ENCODE assay signal across 1 cellular context in the genomic region with DNA sequence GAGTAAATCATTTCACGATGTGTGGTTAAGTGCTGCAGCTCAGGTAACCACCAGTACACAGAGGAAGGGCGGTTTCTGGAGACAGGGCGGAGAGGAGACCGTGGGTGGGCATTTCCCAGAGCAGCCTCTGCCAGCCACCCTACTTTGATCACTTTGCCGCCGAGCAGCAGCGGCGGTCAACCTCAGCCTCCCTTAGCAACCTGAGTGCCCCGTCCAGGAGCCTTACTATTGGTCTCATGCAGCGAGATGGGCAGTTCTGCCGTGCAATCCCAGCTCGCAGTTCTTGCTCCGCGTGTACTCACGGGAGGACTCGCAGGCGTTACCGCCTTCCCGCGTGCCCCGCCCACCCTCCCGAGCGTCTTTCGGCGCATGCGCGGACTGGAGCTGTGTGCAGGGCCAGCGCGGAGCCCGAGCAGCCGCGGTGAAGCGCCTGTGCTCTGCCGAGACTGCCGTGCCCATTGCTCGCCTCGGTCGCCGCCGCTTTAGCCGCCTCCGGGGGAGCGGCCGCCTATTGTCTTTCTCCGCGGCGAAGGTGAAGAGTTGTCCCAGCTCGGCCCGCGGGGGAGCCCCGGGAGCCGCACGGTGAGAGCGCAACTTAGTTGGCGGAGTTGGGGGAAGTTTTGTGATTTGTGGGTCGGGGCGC.
TF ChIP-seq lines count a peak whose summit lies in the region.

A gene with protein sequence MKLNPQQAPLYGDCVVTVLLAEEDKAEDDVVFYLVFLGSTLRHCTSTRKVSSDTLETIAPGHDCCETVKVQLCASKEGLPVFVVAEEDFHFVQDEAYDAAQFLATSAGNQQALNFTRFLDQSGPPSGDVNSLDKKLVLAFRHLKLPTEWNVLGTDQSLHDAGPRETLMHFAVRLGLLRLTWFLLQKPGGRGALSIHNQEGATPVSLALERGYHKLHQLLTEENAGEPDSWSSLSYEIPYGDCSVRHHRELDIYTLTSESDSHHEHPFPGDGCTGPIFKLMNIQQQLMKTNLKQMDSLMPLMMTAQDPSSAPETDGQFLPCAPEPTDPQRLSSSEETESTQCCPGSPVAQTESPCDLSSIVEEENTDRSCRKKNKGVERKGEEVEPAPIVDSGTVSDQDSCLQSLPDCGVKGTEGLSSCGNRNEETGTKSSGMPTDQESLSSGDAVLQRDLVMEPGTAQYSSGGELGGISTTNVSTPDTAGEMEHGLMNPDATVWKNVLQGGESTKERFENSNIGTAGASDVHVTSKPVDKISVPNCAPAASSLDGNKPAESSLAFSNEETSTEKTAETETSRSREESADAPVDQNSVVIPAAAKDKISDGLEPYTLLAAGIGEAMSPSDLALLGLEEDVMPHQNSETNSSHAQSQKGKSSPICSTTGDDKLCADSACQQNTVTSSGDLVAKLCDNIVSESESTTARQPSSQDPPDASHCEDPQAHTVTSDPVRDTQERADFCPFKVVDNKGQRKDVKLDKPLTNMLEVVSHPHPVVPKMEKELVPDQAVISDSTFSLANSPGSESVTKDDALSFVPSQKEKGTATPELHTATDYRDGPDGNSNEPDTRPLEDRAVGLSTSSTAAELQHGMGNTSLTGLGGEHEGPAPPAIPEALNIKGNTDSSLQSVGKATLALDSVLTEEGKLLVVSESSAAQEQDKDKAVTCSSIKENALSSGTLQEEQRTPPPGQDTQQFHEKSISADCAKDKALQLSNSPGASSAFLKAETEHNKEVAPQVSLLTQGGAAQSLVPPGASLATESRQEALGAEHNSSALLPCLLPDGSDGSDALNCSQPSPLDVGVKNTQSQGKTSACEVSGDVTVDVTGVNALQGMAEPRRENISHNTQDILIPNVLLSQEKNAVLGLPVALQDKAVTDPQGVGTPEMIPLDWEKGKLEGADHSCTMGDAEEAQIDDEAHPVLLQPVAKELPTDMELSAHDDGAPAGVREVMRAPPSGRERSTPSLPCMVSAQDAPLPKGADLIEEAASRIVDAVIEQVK (N-terminal part only) (plus strand): TSS at position 387 of the 643 bp plus-strand sequence. CDS start 105,118 bp downstream, outside the sequence.

TF ChIP-seq in HepG2, 621 proteins besides CTCF, POLR2A, EP300 and RAD21 (continued from another document and continues in another):
- peak; percentile 40; the same call in 1 of the 2 replicates for TF ChIP-seq RFX1 (IDR thresholded peaks at IDR 0.05)
- TF ChIP-seq ZMAT3 (CRISPR knock-in tag; conservative IDR thresholded peaks at IDR 0.05), result 0 out of 2 replicates have a peak, but pooled peaks have one; percentile 38
- TF ChIP-seq ZNF670 (CRISPR knock-in tag; IDR thresholded peaks at IDR 0.05; ENCODE audit: borderline replicate concordance), result 0 out of 2 replicates have a peak, but pooled peaks have one; percentile 11
- no peak for TF ChIP-seq SIX1 (CRISPR knock-in tag; IDR thresholded peaks at IDR 0.05; ENCODE audit: borderline replicate concordance)
- peak; percentile 41; the same call in 1 of the 2 replicates for TF ChIP-seq CBFB (CRISPR knock-in tag; IDR thresholded peaks at IDR 0.05)
- no peak for TF ChIP-seq CHD2 (IDR thresholded peaks at IDR 0.05; ENCODE audit: low read depth, low read length)
- TF ChIP-seq GATAD2A (CRISPR knock-in tag; IDR thresholded peaks at IDR 0.05), result 0 out of 2 replicates have a peak, but pooled peaks have one; percentile 23
- TF ChIP-seq DMAP1 (CRISPR knock-in tag; IDR thresholded peaks at IDR 0.05), result peak; percentile 30; the same call in 1 of the 2 replicates
- TF ChIP-seq, protein P1, sequence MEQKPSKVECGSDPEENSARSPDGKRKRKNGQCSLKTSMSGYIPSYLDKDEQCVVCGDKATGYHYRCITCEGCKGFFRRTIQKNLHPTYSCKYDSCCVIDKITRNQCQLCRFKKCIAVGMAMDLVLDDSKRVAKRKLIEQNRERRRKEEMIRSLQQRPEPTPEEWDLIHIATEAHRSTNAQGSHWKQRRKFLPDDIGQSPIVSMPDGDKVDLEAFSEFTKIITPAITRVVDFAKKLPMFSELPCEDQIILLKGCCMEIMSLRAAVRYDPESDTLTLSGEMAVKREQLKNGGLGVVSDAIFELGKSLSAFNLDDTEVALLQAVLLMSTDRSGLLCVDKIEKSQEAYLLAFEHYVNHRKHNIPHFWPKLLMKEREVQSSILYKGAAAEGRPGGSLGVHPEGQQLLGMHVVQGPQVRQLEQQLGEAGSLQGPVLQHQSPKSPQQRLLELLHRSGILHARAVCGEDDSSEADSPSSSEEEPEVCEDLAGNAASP (CRISPR knock-in tag; IDR thresholded peaks at IDR 0.05; ENCODE audit: borderline replicate concordance), result no peak
- TF ChIP-seq PCBP1 (IDR thresholded peaks at IDR 0.05; ENCODE audit: borderline replicate concordance, low read depth, low read length), result no peak
- TF ChIP-seq RBFOX2 (IDR thresholded peaks at IDR 0.05; ENCODE audit: low read depth, low read length), result peak; percentile 79
- TF ChIP-seq GZF1 (CRISPR knock-in tag; IDR thresholded peaks at IDR 0.05), result 0 out of 2 replicates have a peak, but pooled peaks have one; percentile 40
- no peak for TF ChIP-seq KDM4B (CRISPR knock-in tag; IDR thresholded peaks at IDR 0.05)
- no peak for TF ChIP-seq RXRB (CRISPR knock-in tag; IDR thresholded peaks at IDR 0.05; ENCODE audit: borderline replicate concordance)
- no peak for TF ChIP-seq ZSCAN12 (CRISPR knock-in tag; IDR thresholded peaks at IDR 0.05)
- peak; percentile 15 for TF ChIP-seq TEAD3 (CRISPR knock-in tag; optimal IDR thresholded peaks at IDR 0.05; ENCODE audit: borderline replicate concordance)
- TF ChIP-seq BCL6 (CRISPR knock-in tag; IDR thresholded peaks at IDR 0.05), result peak; percentile 19; the same call in 1 of the 2 replicates
- peak; percentile 59 for TF ChIP-seq CREB1 (IDR thresholded peaks at IDR 0.05)
- peak; percentile 49; the same call in 1 of the 2 replicates for TF ChIP-seq CREB1 (CRISPR knock-in tag; IDR thresholded peaks at IDR 0.05)
- TF ChIP-seq ZFP82 (CRISPR knock-in tag; IDR thresholded peaks at IDR 0.05; ENCODE audit: borderline replicate concordance), result no peak
- no peak for TF ChIP-seq SOX13 (IDR thresholded peaks at IDR 0.05)
- TF ChIP-seq SOX13 (CRISPR knock-in tag; conservative IDR thresholded peaks at IDR 0.05 in 1 of 2, IDR thresholded peaks at IDR 0.05 in 1 of 2), result 0 out of 4 replicates have a peak, but pooled peaks of 1 of the 2 experiments have one; percentile 16
- no peak; the same call in 1 of the 2 replicates for TF ChIP-seq ZNF431 (CRISPR knock-in tag; IDR thresholded peaks at IDR 0.05; ENCODE audit: borderline replicate concordance, low read depth)
- peak; percentile 99 for TF ChIP-seq RFXAP (CRISPR knock-in tag; IDR thresholded peaks at IDR 0.05; ENCODE audit: borderline replicate concordance)
- TF ChIP-seq, protein P2, sequence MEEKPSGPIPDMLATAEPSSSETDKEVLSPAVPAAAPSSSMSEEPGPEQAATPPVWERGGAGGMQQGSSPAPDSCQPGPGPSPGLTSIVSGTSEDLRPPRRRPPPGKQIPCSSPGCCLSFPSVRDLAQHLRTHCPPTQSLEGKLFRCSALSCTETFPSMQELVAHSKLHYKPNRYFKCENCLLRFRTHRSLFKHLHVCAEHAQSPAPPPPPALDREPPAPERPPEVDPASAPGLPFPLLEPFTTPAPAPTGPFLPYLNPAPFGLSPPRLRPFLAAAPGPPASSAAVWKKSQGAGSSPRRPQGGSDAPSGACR (CRISPR knock-in tag; IDR thresholded peaks at IDR 0.05), result no peak
- TF ChIP-seq, protein P3, sequence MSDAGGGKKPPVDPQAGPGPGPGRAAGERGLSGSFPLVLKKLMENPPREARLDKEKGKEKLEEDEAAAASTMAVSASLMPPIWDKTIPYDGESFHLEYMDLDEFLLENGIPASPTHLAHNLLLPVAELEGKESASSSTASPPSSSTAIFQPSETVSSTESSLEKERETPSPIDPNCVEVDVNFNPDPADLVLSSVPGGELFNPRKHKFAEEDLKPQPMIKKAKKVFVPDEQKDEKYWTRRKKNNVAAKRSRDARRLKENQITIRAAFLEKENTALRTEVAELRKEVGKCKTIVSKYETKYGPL (CRISPR knock-in tag; IDR thresholded peaks at IDR 0.05), result no peak
- TF ChIP-seq ZNF343 (CRISPR knock-in tag; IDR thresholded peaks at IDR 0.05), result peak; percentile 73; the same call in 1 of the 2 replicates
- TF ChIP-seq NFE2 (CRISPR knock-in tag; IDR thresholded peaks at IDR 0.05), result no peak
- TF ChIP-seq, protein P4, sequence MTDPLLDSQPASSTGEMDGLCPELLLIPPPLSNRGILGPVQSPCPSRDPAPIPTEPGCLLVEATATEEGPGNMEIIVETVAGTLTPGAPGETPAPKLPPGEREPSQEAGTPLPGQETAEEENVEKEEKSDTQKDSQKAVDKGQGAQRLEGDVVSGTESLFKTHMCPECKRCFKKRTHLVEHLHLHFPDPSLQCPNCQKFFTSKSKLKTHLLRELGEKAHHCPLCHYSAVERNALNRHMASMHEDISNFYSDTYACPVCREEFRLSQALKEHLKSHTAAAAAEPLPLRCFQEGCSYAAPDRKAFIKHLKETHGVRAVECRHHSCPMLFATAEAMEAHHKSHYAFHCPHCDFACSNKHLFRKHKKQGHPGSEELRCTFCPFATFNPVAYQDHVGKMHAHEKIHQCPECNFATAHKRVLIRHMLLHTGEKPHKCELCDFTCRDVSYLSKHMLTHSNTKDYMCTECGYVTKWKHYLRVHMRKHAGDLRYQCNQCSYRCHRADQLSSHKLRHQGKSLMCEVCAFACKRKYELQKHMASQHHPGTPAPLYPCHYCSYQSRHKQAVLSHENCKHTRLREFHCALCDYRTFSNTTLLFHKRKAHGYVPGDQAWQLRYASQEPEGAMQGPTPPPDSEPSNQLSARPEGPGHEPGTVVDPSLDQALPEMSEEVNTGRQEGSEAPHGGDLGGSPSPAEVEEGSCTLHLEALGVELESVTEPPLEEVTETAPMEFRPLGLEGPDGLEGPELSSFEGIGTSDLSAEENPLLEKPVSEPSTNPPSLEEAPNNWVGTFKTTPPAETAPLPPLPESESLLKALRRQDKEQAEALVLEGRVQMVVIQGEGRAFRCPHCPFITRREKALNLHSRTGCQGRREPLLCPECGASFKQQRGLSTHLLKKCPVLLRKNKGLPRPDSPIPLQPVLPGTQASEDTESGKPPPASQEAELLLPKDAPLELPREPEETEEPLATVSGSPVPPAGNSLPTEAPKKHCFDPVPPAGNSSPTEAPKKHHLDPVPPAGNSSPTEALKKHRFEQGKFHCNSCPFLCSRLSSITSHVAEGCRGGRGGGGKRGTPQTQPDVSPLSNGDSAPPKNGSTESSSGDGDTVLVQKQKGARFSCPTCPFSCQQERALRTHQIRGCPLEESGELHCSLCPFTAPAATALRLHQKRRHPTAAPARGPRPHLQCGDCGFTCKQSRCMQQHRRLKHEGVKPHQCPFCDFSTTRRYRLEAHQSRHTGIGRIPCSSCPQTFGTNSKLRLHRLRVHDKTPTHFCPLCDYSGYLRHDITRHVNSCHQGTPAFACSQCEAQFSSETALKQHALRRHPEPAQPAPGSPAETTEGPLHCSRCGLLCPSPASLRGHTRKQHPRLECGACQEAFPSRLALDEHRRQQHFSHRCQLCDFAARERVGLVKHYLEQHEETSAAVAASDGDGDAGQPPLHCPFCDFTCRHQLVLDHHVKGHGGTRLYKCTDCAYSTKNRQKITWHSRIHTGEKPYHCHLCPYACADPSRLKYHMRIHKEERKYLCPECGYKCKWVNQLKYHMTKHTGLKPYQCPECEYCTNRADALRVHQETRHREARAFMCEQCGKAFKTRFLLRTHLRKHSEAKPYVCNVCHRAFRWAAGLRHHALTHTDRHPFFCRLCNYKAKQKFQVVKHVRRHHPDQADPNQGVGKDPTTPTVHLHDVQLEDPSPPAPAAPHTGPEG (CRISPR knock-in tag; IDR thresholded peaks at IDR 0.05), result no peak; the same call in none of the 2 replicates
- TF ChIP-seq NFIB (CRISPR knock-in tag; IDR thresholded peaks at IDR 0.05; ENCODE audit: borderline replicate concordance), result no peak
- TF ChIP-seq, protein P5, sequence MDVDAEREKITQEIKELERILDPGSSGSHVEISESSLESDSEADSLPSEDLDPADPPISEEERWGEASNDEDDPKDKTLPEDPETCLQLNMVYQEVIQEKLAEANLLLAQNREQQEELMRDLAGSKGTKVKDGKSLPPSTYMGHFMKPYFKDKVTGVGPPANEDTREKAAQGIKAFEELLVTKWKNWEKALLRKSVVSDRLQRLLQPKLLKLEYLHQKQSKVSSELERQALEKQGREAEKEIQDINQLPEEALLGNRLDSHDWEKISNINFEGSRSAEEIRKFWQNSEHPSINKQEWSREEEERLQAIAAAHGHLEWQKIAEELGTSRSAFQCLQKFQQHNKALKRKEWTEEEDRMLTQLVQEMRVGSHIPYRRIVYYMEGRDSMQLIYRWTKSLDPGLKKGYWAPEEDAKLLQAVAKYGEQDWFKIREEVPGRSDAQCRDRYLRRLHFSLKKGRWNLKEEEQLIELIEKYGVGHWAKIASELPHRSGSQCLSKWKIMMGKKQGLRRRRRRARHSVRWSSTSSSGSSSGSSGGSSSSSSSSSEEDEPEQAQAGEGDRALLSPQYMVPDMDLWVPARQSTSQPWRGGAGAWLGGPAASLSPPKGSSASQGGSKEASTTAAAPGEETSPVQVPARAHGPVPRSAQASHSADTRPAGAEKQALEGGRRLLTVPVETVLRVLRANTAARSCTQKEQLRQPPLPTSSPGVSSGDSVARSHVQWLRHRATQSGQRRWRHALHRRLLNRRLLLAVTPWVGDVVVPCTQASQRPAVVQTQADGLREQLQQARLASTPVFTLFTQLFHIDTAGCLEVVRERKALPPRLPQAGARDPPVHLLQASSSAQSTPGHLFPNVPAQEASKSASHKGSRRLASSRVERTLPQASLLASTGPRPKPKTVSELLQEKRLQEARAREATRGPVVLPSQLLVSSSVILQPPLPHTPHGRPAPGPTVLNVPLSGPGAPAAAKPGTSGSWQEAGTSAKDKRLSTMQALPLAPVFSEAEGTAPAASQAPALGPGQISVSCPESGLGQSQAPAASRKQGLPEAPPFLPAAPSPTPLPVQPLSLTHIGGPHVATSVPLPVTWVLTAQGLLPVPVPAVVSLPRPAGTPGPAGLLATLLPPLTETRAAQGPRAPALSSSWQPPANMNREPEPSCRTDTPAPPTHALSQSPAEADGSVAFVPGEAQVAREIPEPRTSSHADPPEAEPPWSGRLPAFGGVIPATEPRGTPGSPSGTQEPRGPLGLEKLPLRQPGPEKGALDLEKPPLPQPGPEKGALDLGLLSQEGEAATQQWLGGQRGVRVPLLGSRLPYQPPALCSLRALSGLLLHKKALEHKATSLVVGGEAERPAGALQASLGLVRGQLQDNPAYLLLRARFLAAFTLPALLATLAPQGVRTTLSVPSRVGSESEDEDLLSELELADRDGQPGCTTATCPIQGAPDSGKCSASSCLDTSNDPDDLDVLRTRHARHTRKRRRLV (CRISPR knock-in tag; IDR thresholded peaks at IDR 0.05), result no peak
- no peak for TF ChIP-seq ZFP62 (CRISPR knock-in tag; IDR thresholded peaks at IDR 0.05)
- TF ChIP-seq ZNF205 (CRISPR knock-in tag; IDR thresholded peaks at IDR 0.05), result no peak
- TF ChIP-seq GMEB1 (CRISPR knock-in tag; IDR thresholded peaks at IDR 0.05; ENCODE audit: borderline replicate concordance), result no peak; the same call in 1 of the 2 replicates
- no peak for TF ChIP-seq GTF3A (CRISPR knock-in tag; conservative IDR thresholded peaks at IDR 0.05)
- no peak for TF ChIP-seq TAF15 (IDR thresholded peaks at IDR 0.05; ENCODE audit: low read depth, low read length, poor library complexity, severe bottlenecking)
